ENCODE assay signal across 24 cellular contexts in genomic region chr12:15824516-15824915, GRCh38. TPM values are rescaled to one million over a fixed set of nuclear protein-coding genes. Genes with fewer than 3 reads are reported as not detected.
DNase-seq lines count a peak whose midpoint lies in the region; ATAC-seq and TF ChIP-seq lines count a peak whose summit lies in the region.
"Had no signal": no experiment of that assay in that cellular context is flagged by ENCODE, and none has a peak within 500 bp of the region (broad histone marks: within the 10 kb centered on the region; RNA-seq: fewer than 3 reads in every experiment).

No MANE protein-coding gene starts in this region.

- H3K9me3 ChIP-seq in SJCRH30 (replicated peaks): no peaks in the 10 kb centered on the region
- no peaks in the 10 kb centered on the region for H3K9me3 ChIP-seq in T-helper 17 cell (ENCODE audit: control insufficient read depth, low read length, poor library complexity, severe bottlenecking)
- H3K9me3 ChIP-seq: BE2C, BLaER1 had no signal

- H3K4me3 Mint-ChIP-seq in T-helper 17 cell: no peak overlapping the region
- H3K4me3 Mint-ChIP-seq: CD14-positive monocyte; CD4-positive, alpha-beta memory T cell; CD4-positive, CD25-positive, alpha-beta regulatory T cell; CD8-positive, alpha-beta memory T cell had no signal

- peaks cover 25% of the 10 kb centered on the region for H3K4me1 ChIP-seq in SJCRH30
- H3K4me1 ChIP-seq: BE2C, BLaER1 had no signal

- peak overlapping the region; percentile 29 for H3K27ac Mint-ChIP-seq in T-helper 17 cell
- H3K27ac Mint-ChIP-seq: CD4-positive, alpha-beta memory T cell; CD4-positive, CD25-positive, alpha-beta regulatory T cell; CD8-positive, alpha-beta memory T cell had no signal

- TF ChIP-seq CTCF in retinal pigment epithelial cell (conservative IDR thresholded peaks at IDR 0.05; ENCODE audit: low read depth, low read length): no peak

- DNase-seq in SJCRH30 (peak; percentile 9 to 66), T-helper 17 cell (no peak), retinal pigment epithelial cell (ENCODE audit: low read depth) (peak; percentile 63), NCI-H1930 (lab: John Stamatoyannopoulos, UW) (no peak), caudate nucleus (lab: John Stamatoyannopoulos, UW) (no peak)
- DNase-seq in activated CD8-positive, alpha-beta memory T cell treated with anti-CD3 and anti-CD28 coated beads, Interleukin-2, amount 50 U/mL, for 48 hours: no peak
- DNase-seq: 8988T; ACHN; BE2C; C1 segment of cervical spinal cord; CD4-positive, alpha-beta memory T cell; CD4-positive, CD25-positive, alpha-beta regulatory T cell; CD8-positive, alpha-beta memory T cell; COR-L47; DMS 273 treated with DMSO at 0.1 percent for 48 hours; DMS153; DMS53; DMS79; DND-41; EL; GDM1 had no signal

- H3K4me1 Mint-ChIP-seq in T-helper 17 cell: peaks cover 5% of the 10 kb centered on the region
- H3K4me1 Mint-ChIP-seq: CD14-positive monocyte; CD4-positive, alpha-beta memory T cell; CD4-positive, CD25-positive, alpha-beta regulatory T cell; CD8-positive, alpha-beta memory T cell had no signal

- peaks cover 26% of the 10 kb centered on the region for H3K27me3 Mint-ChIP-seq in T-helper 17 cell

- H3K36me3 ChIP-seq in SJCRH30: no peaks in the 10 kb centered on the region
- H3K36me3 ChIP-seq: BE2C, BLaER1 had no signal

- peaks cover 5% of the 10 kb centered on the region for H3K36me3 Mint-ChIP-seq in T-helper 17 cell (ENCODE audit: low read depth)
- H3K36me3 Mint-ChIP-seq: CD14-positive monocyte; CD4-positive, alpha-beta memory T cell; CD4-positive, CD25-positive, alpha-beta regulatory T cell; CD8-positive, alpha-beta memory T cell had no signal

- no peak for ATAC-seq in T-helper 17 cell
- ATAC-seq: GM12878 had no signal

- H3K4me3 ChIP-seq in SJCRH30 (no peak overlapping the region), retinal pigment epithelial cell (ENCODE audit: low read length) (no peak overlapping the region)
- H3K4me3 ChIP-seq: BLaER1, GM12878 had no signal

- H3K27me3 ChIP-seq in SJCRH30: no peaks in the 10 kb centered on the region
- H3K27me3 ChIP-seq: BE2C, BLaER1 had no signal

- H3K27ac ChIP-seq in SJCRH30 (peak overlapping the region; percentile 63), caudate nucleus (ENCODE audit: low read depth, low read length) (no peak overlapping the region)
- H3K27ac ChIP-seq: BLaER1 had no signal

RNA-seq across cellular contexts. Expression of gene EPS8, which starts 35.3 kb away (rescaled TPM):
- 23.3 and 27.1 TPM in 2 replicates for total RNA-seq in SJCRH30 (2014; rRNA removed; shearing (Covaris generic))
- total RNA-seq in T-helper 17 cell: 1 to 10 TPM; 1.5 to 2.4 TPM

RNA-seq across cellular contexts. Expression of gene STRAP, which starts 57.7 kb away (rescaled TPM):
- total RNA-seq in SJCRH30 (2014; rRNA removed; shearing (Covaris generic)): 171 and 173 TPM in 2 replicates
- 100 to 1,000 TPM in 1 of 2 donors, 10 to 100 TPM in 1; 98.1 to 108 TPM for total RNA-seq in T-helper 17 cell

Comparison
In these comparisons a context has a peak if more than half of its experiments do, and no peak if none do; other contexts are left out.
1. DNase-seq: peak in SJCRH30 (2 of 2) and retinal pigment epithelial cell (single experiment); none in T-helper 17 cell (0 of 3), activated CD8-positive, alpha-beta memory T cell treated with anti-CD3 and anti-CD28 coated beads, Interleukin-2, amount 50 U/mL, for 48 hours (single experiment), NCI-H1930 (0 of 2) and caudate nucleus (0 of 61).